In genomic region chr1:185158806-185159205, GRCh38 we compare ENCODE assay signal across 12 cellular contexts. TPM values are rescaled to one million over a fixed set of nuclear protein-coding genes. Genes with fewer than 3 reads are reported as not detected.
DNase-seq lines count a peak whose midpoint lies in the region; ATAC-seq and TF ChIP-seq lines count a peak whose summit lies in the region.
"Had no signal": no experiment of that assay in that cellular context is flagged by ENCODE, and none has a peak within 500 bp of the region (broad histone marks: within the 10 kb centered on the region; RNA-seq: fewer than 3 reads in every experiment).

No MANE protein-coding gene starts in this region.

- ATAC-seq in CD4-positive, CD25-positive, alpha-beta regulatory T cell (ENCODE audit: low read depth in 2 of 2) = no peak
- no peak for ATAC-seq in T-helper 17 cell
- ATAC-seq in GM21717 (IDR thresholded peaks at IDR 0.05; ENCODE audit: unreplicated experiment) = no peak
- ATAC-seq in HG02852 (IDR thresholded peaks at IDR 0.05; ENCODE audit: unreplicated experiment) = no peak
- ATAC-seq: stimulated activated memory B cell treated with anti-CD40 and anti-IgM and Interleukin-4, amounts not matched to agents 10 μg/mL and 1 μg/mL and 100 μg/mL, for 72 hours had no signal

- H2AFZ ChIP-seq in hepatocyte = no peak overlapping the region

- H3K27me3 Mint-ChIP-seq in CD4-positive, CD25-positive, alpha-beta regulatory T cell = no peaks in the 10 kb centered on the region
- no peaks in the 10 kb centered on the region for H3K27me3 Mint-ChIP-seq in T-helper 17 cell
- H3K27me3 Mint-ChIP-seq: stimulated activated memory B cell treated with anti-CD40 and anti-IgM and Interleukin-4, amounts not matched to agents 10 μg/mL and 1 μg/mL and 100 μg/mL, for 72 hours had no signal

- no peaks in the 10 kb centered on the region for H3K9me3 Mint-ChIP-seq in CD4-positive, CD25-positive, alpha-beta regulatory T cell
- H3K9me3 Mint-ChIP-seq: stimulated activated memory B cell treated with anti-CD40 and anti-IgM and Interleukin-4, amounts not matched to agents 10 μg/mL and 1 μg/mL and 100 μg/mL, for 72 hours had no signal

- TF ChIP-seq CTCF in hepatocyte (IDR thresholded peaks at IDR 0.05; ENCODE audit: poor library complexity) = no peak
- no peak for TF ChIP-seq CTCF in A673 (conservative IDR thresholded peaks at IDR 0.05; ENCODE audit: low read depth, low read length)

- H3K36me3 ChIP-seq in CD4-positive, CD25-positive, alpha-beta regulatory T cell (ENCODE audit: control insufficient read depth, insufficient read depth, low read length) = peaks cover 5% of the 10 kb centered on the region
- no peaks in the 10 kb centered on the region for H3K36me3 ChIP-seq in hepatocyte (replicated peaks; ENCODE audit: insufficient read depth, low read depth)
- no peaks in the 10 kb centered on the region for H3K36me3 ChIP-seq in A673 (ENCODE audit: insufficient read depth, low read length, poor library complexity, severe bottlenecking)
- H3K36me3 ChIP-seq: cardiac muscle cell had no signal

- no peaks in the 10 kb centered on the region for H3K9me2 ChIP-seq in hepatocyte (replicated peaks; ENCODE audit: insufficient read depth)

- H3K4me3 ChIP-seq in CD4-positive, CD25-positive, alpha-beta regulatory T cell (ENCODE audit: low read depth, low read length) = peak overlapping the region; percentile 97
- H3K4me3 ChIP-seq in hepatocyte (no peak overlapping the region), A673 (ENCODE audit: low read depth, low read length, poor library complexity, severe bottlenecking) (no peak overlapping the region)

- peaks cover 16 to 57% (median 35%) of the 10 kb centered on the region in 4 donors for H3K4me1 Mint-ChIP-seq in CD4-positive, CD25-positive, alpha-beta regulatory T cell
- peaks cover 35% of the 10 kb centered on the region for H3K4me1 Mint-ChIP-seq in T-helper 17 cell

- peak overlapping the region; percentile 33 to 91 (median 74) for H3K4me3 Mint-ChIP-seq in CD4-positive, CD25-positive, alpha-beta regulatory T cell
- peak overlapping the region; percentile 31 for H3K4me3 Mint-ChIP-seq in T-helper 17 cell

- POLR2A ChIA-PET in A673 (lab: Charles Lee; ENCODE audit: low non-redundant PET) = interaction anchor here (0.6 kb wide), 2 partner anchors 18 to 105 kb away, joined by 7 to 15 read pairs; no protein-coding TSS in a partner anchor

- CTCF ChIA-PET in A673 (lab: Charles Lee) = no interaction called here

- peaks cover 39% of the 10 kb centered on the region for H3K79me2 ChIP-seq in hepatocyte

- no peak for DNase-seq in CD4-positive, CD25-positive, alpha-beta regulatory T cell
- DNase-seq in G401 (ENCODE audit: low spot score) (peak; percentile 9), T-helper 17 cell (no peak), hepatocyte (ENCODE audit: low spot score) (peak; percentile 38), A673 (ENCODE audit: low spot score) (no peak)
- DNase-seq: DMS79, nucleus accumbens, T1000 had no signal

- in situ Hi-C loops in G401 (cut with HindIII; ENCODE audit: low sequenced_read_pairs) = loop anchor here (25.0 kb wide), 1 partner anchor 347 kb away; no protein-coding TSS in a partner anchor

- H3K27ac ChIP-seq in CD4-positive, CD25-positive, alpha-beta regulatory T cell (ENCODE audit: insufficient read depth, low read length, poor library complexity, severe bottlenecking) = no peak overlapping the region
- peak overlapping the region; percentile 89 for H3K27ac ChIP-seq in hepatocyte
- H3K27ac ChIP-seq in A673 (ENCODE audit: low read depth, low read length, poor library complexity, severe bottlenecking) = no peak overlapping the region
- H3K27ac ChIP-seq: cardiac muscle cell had no signal

- H4K20me1 ChIP-seq in hepatocyte (ENCODE audit: insufficient read depth, poor library complexity, severe bottlenecking) = no peaks in the 10 kb centered on the region

- no peak overlapping the region for H3K27ac Mint-ChIP-seq in CD4-positive, CD25-positive, alpha-beta regulatory T cell
- no peak overlapping the region for H3K27ac Mint-ChIP-seq in T-helper 17 cell

- peaks cover 17% of the 10 kb centered on the region for H3K36me3 Mint-ChIP-seq in CD4-positive, CD25-positive, alpha-beta regulatory T cell
- H3K36me3 Mint-ChIP-seq in T-helper 17 cell (ENCODE audit: low read depth) = peaks cover 7% of the 10 kb centered on the region
- H3K36me3 Mint-ChIP-seq: stimulated activated memory B cell treated with anti-CD40 and anti-IgM and Interleukin-4, amounts not matched to agents 10 μg/mL and 1 μg/mL and 100 μg/mL, for 72 hours had no signal

- peaks cover 36% of the 10 kb centered on the region for H3K4me1 ChIP-seq in CD4-positive, CD25-positive, alpha-beta regulatory T cell (ENCODE audit: control insufficient read depth, insufficient read depth, low read length, poor library complexity, severe bottlenecking)
- peaks cover 22% of the 10 kb centered on the region for H3K4me1 ChIP-seq in hepatocyte (ENCODE audit: insufficient read depth)
- peaks cover 13% of the 10 kb centered on the region for H3K4me1 ChIP-seq in A673 (ENCODE audit: insufficient read depth, low read length, poor library complexity, severe bottlenecking)

- no peaks in the 10 kb centered on the region for H3K9me3 ChIP-seq in CD4-positive, CD25-positive, alpha-beta regulatory T cell (ENCODE audit: control insufficient read depth in 2 of 2, low read length in 2 of 2)
- H3K9me3 ChIP-seq in T-helper 17 cell (ENCODE audit: control insufficient read depth, low read length, poor library complexity, severe bottlenecking) = no peaks in the 10 kb centered on the region
- no peaks in the 10 kb centered on the region for H3K9me3 ChIP-seq in hepatocyte (ENCODE audit: low read depth)
- no peaks in the 10 kb centered on the region for H3K9me3 ChIP-seq in A673 (ENCODE audit: low read depth, low read length, poor library complexity, severe bottlenecking)

- WGBS in hepatocyte (ENCODE audit: low lambda C conversion rate, missing lambda C conversion rate) = 67% methylated on average over 2 of the region's 2 CpGs

- H3K4me2 ChIP-seq in hepatocyte = peak overlapping the region; percentile 91

- no TSS peak for BruUV-seq in A673 (replicated peaks; lab: Mats Ljungman, UMichigan)

- intact Hi-C loops in A673 (cut with micrococcal nuclease; ENCODE audit: unreplicated experiment) = loop anchor here (5.0 kb wide), 2 partner anchors 112 to 187 kb away; partner anchors contain the start of genes NIBAN1 and RNF2

- no peaks in the 10 kb centered on the region for H3K27me3 ChIP-seq in CD4-positive, CD25-positive, alpha-beta regulatory T cell (ENCODE audit: control insufficient read depth, insufficient read depth, low read length)
- no peaks in the 10 kb centered on the region for H3K27me3 ChIP-seq in hepatocyte
- no peaks in the 10 kb centered on the region for H3K27me3 ChIP-seq in A673 (replicated peaks; ENCODE audit: insufficient read depth, low read depth, low read length, poor library complexity)
- H3K27me3 ChIP-seq: cardiac muscle cell had no signal

RNA-seq across cellular contexts. Expression of gene SWT1, which starts 1.8 kb away (rescaled TPM):
- total RNA-seq in CD4-positive, CD25-positive, alpha-beta regulatory T cell = 8.1 TPM
- polyA plus RNA-seq in CD4-positive, CD25-positive, alpha-beta regulatory T cell = 1 to 10 TPM; 6.0 to 9.8 (median 7.5) TPM
- total RNA-seq in G401 (2014; rRNA removed; shearing (Covaris generic)) = 7.4 and 7.8 TPM in 2 replicates
- total RNA-seq in T-helper 17 cell = 1 to 10 TPM; 6.6 to 7.5 TPM
- total RNA-seq in hepatocyte = 9.5 and 9.6 TPM in 2 replicates
- polyA plus RNA-seq in hepatocyte = 3.4 and 5.3 TPM in 2 replicates
- 3.3 and 4.8 TPM in 2 replicates for total RNA-seq in A673 (2021)

RNA-seq across cellular contexts. Expression of gene TRMT1L, which starts 2.1 kb away (rescaled TPM):
- total RNA-seq in CD4-positive, CD25-positive, alpha-beta regulatory T cell = 12.3 TPM
- 10 to 100 TPM; 19.1 to 23.7 (median 21.9) TPM for polyA plus RNA-seq in CD4-positive, CD25-positive, alpha-beta regulatory T cell
- 13.7 and 30.6 TPM in 2 replicates for total RNA-seq in G401 (2014; rRNA removed; shearing (Covaris generic))
- total RNA-seq in T-helper 17 cell (1 to 10 TPM; 5.8 to 9.6 TPM), hepatocyte (23.1 and 29.2 TPM in 2 replicates), A673 (2021) (24.3 and 26.6 TPM in 2 replicates)
- 11.1 and 12.3 TPM in 2 replicates for polyA plus RNA-seq in hepatocyte

Comparison
In these comparisons a context has a peak if more than half of its experiments do, and no peak if none do; other contexts are left out.
1. DNase-seq: peak in G401 (single experiment) and hepatocyte (single experiment); none in CD4-positive, CD25-positive, alpha-beta regulatory T cell (0 of 3), T-helper 17 cell (0 of 3) and A673 (single experiment).